Comparison of ENCODE assay signal across 19 cellular contexts in genomic region chr7:157816086-157816485, GRCh38.
"Had no signal": no experiment of that assay in that cellular context is flagged by ENCODE, and none has a peak within 500 bp of the region (broad histone marks: within the 10 kb centered on the region; RNA-seq: fewer than 3 reads in every experiment).

No MANE protein-coding gene starts in this region.

- DNase-seq: cortex of kidney; effector CD8-positive, alpha-beta T cell; foreskin melanocyte; heart right ventricle; hypothalamus; islet precursor cell; mesenchymal stem cell; midbrain; stimulated activated CD4-positive, alpha-beta T cell treated with anti-CD3 and anti-CD28 coated beads, Interleukin-2, amount 100 ng/mL, for 24 hours; stimulated activated naive CD4-positive, alpha-beta T cell; stomach; transverse colon had no signal

- H3K36me3 Mint-ChIP-seq: natural killer cell treated with Interleukin-12 subunit alpha and Interleukin-12 subunit beta and Interleukin-15 and Interleukin-18, amount 100 ng/mL, for 72 hours had no signal

- H3K4me1 ChIP-seq: heart right ventricle, left lung, stomach, transverse colon had no signal

- H3K9me3 ChIP-seq: heart right ventricle, left lung, neutrophil, stomach, thoracic aorta, transverse colon had no signal

- H3K36me3 ChIP-seq: heart right ventricle, left lung, neutrophil, stomach, thoracic aorta, transverse colon had no signal

- H3K27ac ChIP-seq: dorsolateral prefrontal cortex, heart right ventricle, left lung, neutrophil, stomach, thoracic aorta, transverse colon had no signal

- ATAC-seq: heart right ventricle; left lung; natural killer cell treated with Interleukin-12 subunit alpha and Interleukin-12 subunit beta and Interleukin-15 and Interleukin-18, amount 100 ng/mL, for 72 hours; sciatic nerve had no signal

- H3K27ac Mint-ChIP-seq: natural killer cell treated with Interleukin-12 subunit alpha and Interleukin-12 subunit beta and Interleukin-15 and Interleukin-18, amount 100 ng/mL, for 72 hours had no signal

- H3K4me3 Mint-ChIP-seq: natural killer cell treated with Interleukin-12 subunit alpha and Interleukin-12 subunit beta and Interleukin-15 and Interleukin-18, amount 100 ng/mL, for 72 hours had no signal

- H3K4me3 ChIP-seq: dorsolateral prefrontal cortex, heart right ventricle, left lung, lung, stomach, thoracic aorta, transverse colon had no signal

- H3K27me3 ChIP-seq: left lung, neutrophil, transverse colon had no signal
